ENCODE assay signal across 12 cellular contexts in genomic region chr2:20181761-20182160, GRCh38.
"Had no signal": no experiment of that assay in that cellular context is flagged by ENCODE, and none has a peak within 500 bp of the region (broad histone marks: within the 10 kb centered on the region; RNA-seq: fewer than 3 reads in every experiment).

No MANE protein-coding gene starts in this region.

- FAIRE-seq: colon had no signal

- H3K36me3 Mint-ChIP-seq: activated naive CD8-positive, alpha-beta T cell treated with anti-CD3 and anti-CD28 coated beads, Interleukin-2, amount 10 ng/mL, durations not matched to agents 7 days and 5 days; naive B cell; stimulated activated memory B cell treated with anti-CD40 and anti-IgM and Interleukin-4, amounts not matched to agents 10 μg/mL and 1 μg/mL and 100 μg/mL, for 72 hours had no signal

- H3K27me3 Mint-ChIP-seq: activated naive CD8-positive, alpha-beta T cell treated with anti-CD3 and anti-CD28 coated beads, Interleukin-2, amount 10 ng/mL, durations not matched to agents 7 days and 5 days had no signal

- H3K4me3 Mint-ChIP-seq: activated naive CD8-positive, alpha-beta T cell treated with anti-CD3 and anti-CD28 coated beads, Interleukin-2, amount 10 ng/mL, durations not matched to agents 7 days and 5 days; activated T-cell treated with anti-CD3 and anti-CD28 coated beads, Interleukin-2, amount 50 U/mL, for 72 hours; naive B cell; stimulated activated memory B cell treated with anti-CD40 and anti-IgM and Interleukin-4, amounts not matched to agents 10 μg/mL and 1 μg/mL and 100 μg/mL, for 72 hours had no signal

- DNase-seq: activated CD4-positive, alpha-beta T cell treated with anti-CD3 and anti-CD28 coated beads for 1 hour; activated CD4-positive, alpha-beta T cell treated with anti-CD3 and anti-CD28 coated beads, Interleukin-2, amount 50 U/mL, for 48 hours; activated gamma-delta T cell treated with Interleukin-2 at 50 U/mL for 16 hours; activated naive CD8-positive, alpha-beta T cell treated with anti-CD3 and anti-CD28 coated beads, Interleukin-2, amount 10 ng/mL, durations not matched to agents 7 days and 5 days; activated T-cell treated with anti-CD3 and anti-CD28 coated beads, Interleukin-2, amount 50 U/mL, for 72 hours; gastrocnemius medialis; naive B cell; stimulated activated CD4-positive, alpha-beta T cell treated with anti-CD3 and anti-CD28 coated beads, Interleukin-1b, Interleukin-23, amount 100 ng/mL, for 48 hours; T-helper 9 cell had no signal

- H3K27me3 ChIP-seq: ascending aorta, gastrocnemius medialis had no signal

- H3K36me3 ChIP-seq: ascending aorta, gastrocnemius medialis had no signal

- H3K27ac Mint-ChIP-seq: activated naive CD8-positive, alpha-beta T cell treated with anti-CD3 and anti-CD28 coated beads, Interleukin-2, amount 10 ng/mL, durations not matched to agents 7 days and 5 days; activated T-cell treated with anti-CD3 and anti-CD28 coated beads, Interleukin-2, amount 50 U/mL, for 72 hours; naive B cell; stimulated activated memory B cell treated with anti-CD40 and anti-IgM and Interleukin-4, amounts not matched to agents 10 μg/mL and 1 μg/mL and 100 μg/mL, for 72 hours had no signal

- H3K4me3 ChIP-seq: ascending aorta, gastrocnemius medialis had no signal

- H3K4me1 Mint-ChIP-seq: activated naive CD8-positive, alpha-beta T cell treated with anti-CD3 and anti-CD28 coated beads, Interleukin-2, amount 10 ng/mL, durations not matched to agents 7 days and 5 days; naive B cell; stimulated activated memory B cell treated with anti-CD40 and anti-IgM and Interleukin-4, amounts not matched to agents 10 μg/mL and 1 μg/mL and 100 μg/mL, for 72 hours had no signal

- H3K27ac ChIP-seq: ascending aorta, gastrocnemius medialis had no signal

- H3K9me3 Mint-ChIP-seq: activated naive CD8-positive, alpha-beta T cell treated with anti-CD3 and anti-CD28 coated beads, Interleukin-2, amount 10 ng/mL, durations not matched to agents 7 days and 5 days; activated T-cell treated with anti-CD3 and anti-CD28 coated beads, Interleukin-2, amount 50 U/mL, for 72 hours; naive B cell; stimulated activated memory B cell treated with anti-CD40 and anti-IgM and Interleukin-4, amounts not matched to agents 10 μg/mL and 1 μg/mL and 100 μg/mL, for 72 hours had no signal

- H3K4me1 ChIP-seq: ascending aorta, gastrocnemius medialis had no signal

- H3K9me3 ChIP-seq: ascending aorta, gastrocnemius medialis had no signal
